In genomic region chr16:10579965-10580918, GRCh38 we compare ENCODE assay signal across 8 cellular contexts. TPM values are rescaled to one million over a fixed set of nuclear protein-coding genes. Genes with fewer than 3 reads are reported as not detected.
A peak's percentile ranks its signal among the peaks of the same experiment; 100 is the strongest.
DNase-seq lines count a peak whose midpoint lies in the region; ATAC-seq and TF ChIP-seq lines count a peak whose summit lies in the region.

EMP2 (minus strand) TSS chr16:10580598; CDS start chr16:10547617, 32,981 bp downstream.

- peak within 1 kb of the TSS; percentile 83 for H3K9ac ChIP-seq in rectal smooth muscle tissue (ENCODE audit: low read length)

- DNase-seq in EL: peak; percentile 85
- DNase-seq in MV-4-11 (lab: John Stamatoyannopoulos, UW): peak; percentile 32
- DNase-seq in astrocyte of the hippocampus (ENCODE audit: low read depth, low spot score): peak; percentile 90
- DNase-seq in right atrium auricular region (ENCODE audit: low spot score): peak; percentile 74
- no peak for DNase-seq in NOMO-1 (lab: John Stamatoyannopoulos, UW; ENCODE audit: unreplicated experiment in 2 of 2)

- H3K27ac ChIP-seq in right atrium auricular region (peak within 1 kb of the TSS; percentile 98), rectal smooth muscle tissue (ENCODE audit: low read depth, low read length) (peak within 1 kb of the TSS; percentile 97)

- H3K4me3 ChIP-seq in right atrium auricular region: peak within 1 kb of the TSS; percentile 82 to 98
- peak within 1 kb of the TSS; percentile 84 for H3K4me3 ChIP-seq in rectal smooth muscle tissue (ENCODE audit: low read length)

- H3K27me3 ChIP-seq in right atrium auricular region (no peaks in the 10 kb centered on the region), rectal smooth muscle tissue (ENCODE audit: control insufficient read depth, insufficient read depth, low read length) (no peaks in the 10 kb centered on the region)

- H3K36me3 ChIP-seq in right atrium auricular region (no peaks in the 10 kb centered on the region), rectal smooth muscle tissue (ENCODE audit: control insufficient read depth, insufficient read depth, low read length) (no peaks in the 10 kb centered on the region)

- no peaks in the 10 kb centered on the region for H3K9me3 ChIP-seq in right atrium auricular region

- H3K4me1 ChIP-seq in right atrium auricular region (peaks cover 0 to 51% of the 10 kb centered on the region in 2 donors), rectal smooth muscle tissue (ENCODE audit: control insufficient read depth, insufficient read depth, low read length) (peaks cover 43% of the 10 kb centered on the region)

- peak; percentile 80 to 82 for TF ChIP-seq CTCF in right atrium auricular region (IDR thresholded peaks at IDR 0.05)

- ATAC-seq in GM21786 (IDR thresholded peaks at IDR 0.05; ENCODE audit: unreplicated experiment) (no peak), HG02970 (IDR thresholded peaks at IDR 0.05; ENCODE audit: low FRiP score, unreplicated experiment) (no peak)

RNA-seq across cellular contexts. Expression of gene EMP2, which starts in this region (rescaled TPM):
- 10 to 100 TPM; 40.3 to 66.8 TPM for total RNA-seq in right atrium auricular region

Comparison
In these comparisons a context has a peak if more than half of its experiments do, and no peak if none do; other contexts are left out.
1. DNase-seq: peak in EL (single experiment), MV-4-11 (single experiment), astrocyte of the hippocampus (single experiment) and right atrium auricular region (single experiment); none in NOMO-1 (0 of 2).